1 cellular context compared by ENCODE assay signal in genomic region chr12:52250048-52250990, GRCh38.
TF ChIP-seq lines count a peak whose summit lies in the region.

No MANE protein-coding gene starts in this region.

TF ChIP-seq in GM12878, 131 proteins besides CTCF, POLR2A, EP300 and RAD21:
- no peak for TF ChIP-seq KDM1A (IDR thresholded peaks at IDR 0.05; ENCODE audit: borderline replicate concordance)
- no peak for TF ChIP-seq MTA3 (IDR thresholded peaks at IDR 0.05; ENCODE audit: borderline replicate concordance, low read length)
TF ChIP-seq in GM12878: peak in this region for 0.
